8 cellular contexts compared by ENCODE assay signal in genomic region chr19:10194500-10195198, GRCh38.
A peak's percentile ranks its signal among the peaks of the same experiment; 100 is the strongest.
DNase-seq lines count a peak whose midpoint lies in the region; ATAC-seq lines count a peak whose summit lies in the region.

TSS of gene DNMT1 (minus strand) at chr19:10194953. CDS start at chr19:10194899, 54 bp downstream.

- DNase-seq in AG08395 (ENCODE audit: low spot score), result peak; percentile 100
- DNase-seq in NCI-H446 (lab: John Stamatoyannopoulos, UW), result peak; percentile 95 to 99
- peak; percentile 89 for DNase-seq in activated CD4-positive, CD25-positive, alpha-beta regulatory T cell treated with anti-CD3 and anti-CD28 coated beads, Interleukin-2, amount 50 U/mL, for 16 hours (ENCODE audit: low read depth, low spot score)
- peak; percentile 94 for DNase-seq in central memory CD4-positive, alpha-beta T cell
- peak; percentile 97 for DNase-seq in iris pigment epithelial cell (ENCODE audit: low read depth)
- DNase-seq in stimulated activated CD4-positive, alpha-beta T cell treated with anti-CD3 and anti-CD28 coated beads, Interleukin-12 subunit alpha, Interleukin-12 subunit beta, amount 100 ng/mL, for 24 hours (ENCODE audit: low read depth in 2 of 2), result peak; percentile 97 to 99

- peak; percentile 85 for ATAC-seq in GM18909 (IDR thresholded peaks at IDR 0.05; ENCODE audit: poor library complexity, unreplicated experiment)
- peak; percentile 85 for ATAC-seq in HG03196 (IDR thresholded peaks at IDR 0.05; ENCODE audit: unreplicated experiment)

Comparison
In these comparisons a context has a peak if more than half of its experiments do, and no peak if none do; other contexts are left out.
1. Peak in every context shown above with its lines: DNase-seq and ATAC-seq.